Comparison of ENCODE assay signal across 11 cellular contexts in genomic region chrX:42093756-42094155, GRCh38.
DNase-seq lines count a peak whose midpoint lies in the region; ATAC-seq and TF ChIP-seq lines count a peak whose summit lies in the region.
"Had no signal": no experiment of that assay in that cellular context is flagged by ENCODE, and none has a peak within 500 bp of the region (broad histone marks: within the 10 kb centered on the region; RNA-seq: fewer than 3 reads in every experiment).

No MANE protein-coding gene starts in this region.

- CTCF ChIA-PET in OCI-LY7 (lab: Charles Lee; ENCODE audit: unreplicated experiment): no interaction called here

- 0 out of 2 replicates have a peak overlapping the region, but pooled peaks have one; percentile 20 for H3K4me3 ChIP-seq in DOHH2 (ENCODE audit: low read length)
- H3K4me3 ChIP-seq in OCI-LY7 (ENCODE audit: low read depth, low read length, poor library complexity, severe bottlenecking): no peak overlapping the region
- H3K4me3 ChIP-seq: pancreas had no signal

- H4K20me1 ChIP-seq in DOHH2 (ENCODE audit: control insufficient read depth, insufficient read depth, low read depth, low read length) (no peaks in the 10 kb centered on the region), OCI-LY7 (ENCODE audit: insufficient read depth, low read length) (no peaks in the 10 kb centered on the region)

- H3F3A ChIP-seq in DOHH2 (ENCODE audit: control insufficient read depth, insufficient read depth): no peaks in the 10 kb centered on the region

- peak; percentile 98 for ATAC-seq in GM19455 (IDR thresholded peaks at IDR 0.05; ENCODE audit: unreplicated experiment)
- no peak for ATAC-seq in GM21367 (IDR thresholded peaks at IDR 0.05; ENCODE audit: unreplicated experiment)
- ATAC-seq: pancreas had no signal

- DNase-seq in OCI-LY7 (ENCODE audit: low spot score): no peak
- peak; percentile 8 for DNase-seq in kidney glomerular epithelial cell (lab: John Stamatoyannopoulos, UW)
- no peak for DNase-seq in iPS-NIHi11 (ENCODE audit: low spot score)
- no peak for DNase-seq in dedifferentiated amniotic fluid mesenchymal stem cell (ENCODE audit: extremely low spot score)
- no peak for DNase-seq in epidermal melanocyte (ENCODE audit: insufficient read length, low spot score)
- DNase-seq: GDM1, NCI-H2029 treated with DMSO at 0.1 percent for 48 hours, pancreas had no signal

- H3K4me1 ChIP-seq in DOHH2 (ENCODE audit: control insufficient read depth, low read length): peaks cover 4% of the 10 kb centered on the region
- H3K4me1 ChIP-seq in OCI-LY7 (ENCODE audit: insufficient read depth, low read length, poor library complexity, severe bottlenecking): peaks cover 9% of the 10 kb centered on the region
- H3K4me1 ChIP-seq: pancreas had no signal

- no peaks in the 10 kb centered on the region for H3K27me3 ChIP-seq in DOHH2 (ENCODE audit: control insufficient read depth, low read length)

- no peaks in the 10 kb centered on the region for H3K9me2 ChIP-seq in DOHH2 (replicated peaks; ENCODE audit: control insufficient read depth, low read length)
- no peaks in the 10 kb centered on the region for H3K9me2 ChIP-seq in OCI-LY7 (ENCODE audit: insufficient read depth, low read length)

- peak overlapping the region; percentile 74 for H2AFZ ChIP-seq in OCI-LY7 (ENCODE audit: low read length)

- no TSS peak for BruUV-seq in OCI-LY7 (replicated peaks; lab: Mats Ljungman, UMichigan)

- no peaks in the 10 kb centered on the region for H3K9me3 ChIP-seq in DOHH2 (ENCODE audit: control insufficient read depth, insufficient read depth, low read length)
- no peaks in the 10 kb centered on the region for H3K9me3 ChIP-seq in OCI-LY7 (ENCODE audit: low read length)
- H3K9me3 ChIP-seq: pancreas had no signal

- H3K79me2 ChIP-seq in DOHH2 (ENCODE audit: control insufficient read depth, low read length) (no peaks in the 10 kb centered on the region), OCI-LY7 (ENCODE audit: insufficient read depth, low read depth, low read length) (no peaks in the 10 kb centered on the region)

- H3K4me2 ChIP-seq in DOHH2 (ENCODE audit: low read length): peak overlapping the region; percentile 26; the same call in 1 of the 2 replicates
- H3K4me2 ChIP-seq in OCI-LY7 (ENCODE audit: low read length): peak overlapping the region; percentile 41; the same call in 1 of the 2 replicates

- H3K27ac ChIP-seq in DOHH2 (ENCODE audit: low read depth, low read length) (no peak overlapping the region), OCI-LY7 (ENCODE audit: low read depth, low read length, poor library complexity, severe bottlenecking) (no peak overlapping the region)
- H3K27ac ChIP-seq: pancreas had no signal

- intact Hi-C loops in OCI-LY7 (cut with micrococcal nuclease; ENCODE audit: unreplicated experiment): no loop called here

- POLR2A ChIA-PET in OCI-LY7 (lab: Charles Lee): no interaction called here

- TF ChIP-seq CTCF in DOHH2 (IDR thresholded peaks at IDR 0.05; ENCODE audit: low read depth, low read length, poor library complexity, severe bottlenecking): no peak
- TF ChIP-seq CTCF in OCI-LY7 (conservative IDR thresholded peaks at IDR 0.05; ENCODE audit: low read length): no peak

- no peaks in the 10 kb centered on the region for H3K36me3 ChIP-seq in DOHH2 (ENCODE audit: control insufficient read depth, low read length)
- no peaks in the 10 kb centered on the region for H3K36me3 ChIP-seq in OCI-LY7 (ENCODE audit: insufficient read depth, low read length)
- H3K36me3 ChIP-seq: pancreas had no signal
